In genomic region chr2:196041786-196042185, GRCh38 we compare ENCODE assay signal across 29 cellular contexts. TPM values are rescaled to one million over a fixed set of nuclear protein-coding genes. Genes with fewer than 3 reads are reported as not detected.
"Had no signal": no experiment of that assay in that cellular context is flagged by ENCODE, and none has a peak within 500 bp of the region (broad histone marks: within the 10 kb centered on the region; RNA-seq: fewer than 3 reads in every experiment).

No MANE protein-coding gene starts in this region.

- H3K4me1 Mint-ChIP-seq: activated CD4-positive, alpha-beta T cell treated with anti-CD3 and anti-CD28 coated beads for 36 hours; activated CD4-positive, alpha-beta T cell treated with anti-CD3 and anti-CD28 coated beads, Interleukin-2, amount 10 ng/mL, durations not matched to agents 7 days and 5 days; central memory CD8-positive, alpha-beta T cell; endodermal cell had no signal

- H3K4me2 ChIP-seq: hepatocyte had no signal

- H3K79me2 ChIP-seq: hepatocyte had no signal

- H3K4me3 ChIP-seq: coronary artery, dorsolateral prefrontal cortex, gastroesophageal sphincter, heart right ventricle, hepatocyte had no signal

- H2AFZ ChIP-seq: hepatocyte had no signal

- H3K27me3 ChIP-seq: brain microvascular endothelial cell, dorsolateral prefrontal cortex, gastroesophageal sphincter, heart right ventricle, hepatocyte had no signal

- DNase-seq: activated CD4-positive, alpha-beta memory T cell treated with anti-CD3 and anti-CD28 coated beads, Interleukin-2, amount 10 ng/mL, durations not matched to agents 7 days and 5 days; activated CD4-positive, alpha-beta T cell treated with anti-CD3 and anti-CD28 coated beads for 36 hours; activated CD4-positive, alpha-beta T cell treated with anti-CD3 and anti-CD28 coated beads, Interleukin-2, amount 10 ng/mL, durations not matched to agents 7 days and 5 days; activated CD4-positive, alpha-beta T cell treated with anti-CD3 and anti-CD28 coated beads, Interleukin-2, amount 50 U/mL, for 4 hours; activated CD4-positive, CD25-positive, alpha-beta regulatory T cell; activated CD4-positive, CD25-positive, alpha-beta regulatory T cell treated with anti-CD3 and anti-CD28 coated beads, Interleukin-2, amount 50 U/mL, for 72 hours; activated CD8-positive, alpha-beta memory T cell treated with anti-CD3 and anti-CD28 coated beads, Interleukin-2, amount 50 U/mL, for 48 hours; activated effector memory CD4-positive, alpha-beta T cell treated with Interleukin-2 at 50 U/mL for 16 hours; activated gamma-delta T cell treated with Interleukin-2 at 50 U/mL for 16 hours; activated naive CD4-positive, alpha-beta T cell treated with anti-CD3 and anti-CD28 coated beads, Interleukin-2, amount 50 U/mL, for 16 hours; activated naive CD4-positive, alpha-beta T cell treated with Interleukin-2 at 50 U/mL for 16 hours; activated T-cell treated with anti-CD3 and anti-CD28 coated beads for 4 hours; activated T-cell treated with anti-CD3 and anti-CD28 coated beads, Interleukin-2, amount 50 U/mL, for 24 hours; activated T-cell treated with anti-CD3 and anti-CD28 coated beads, Interleukin-2, amount 50 U/mL, for 72 hours; amniotic stem cell; anterior cingulate cortex; brain microvascular endothelial cell; dorsolateral prefrontal cortex; effector memory CD4-positive, alpha-beta T cell; endodermal cell; foreskin melanocyte; heart right ventricle; T-helper 2 cell had no signal

- H3K27ac Mint-ChIP-seq: activated CD4-positive, alpha-beta memory T cell treated with anti-CD3 and anti-CD28 coated beads, Interleukin-2, amount 10 ng/mL, durations not matched to agents 7 days and 5 days; activated CD4-positive, alpha-beta T cell treated with anti-CD3 and anti-CD28 coated beads for 36 hours; activated CD4-positive, alpha-beta T cell treated with anti-CD3 and anti-CD28 coated beads, Interleukin-2, amount 10 ng/mL, durations not matched to agents 7 days and 5 days; activated naive CD8-positive, alpha-beta T cell; activated T-cell treated with anti-CD3 and anti-CD28 coated beads, Interleukin-2, amount 50 U/mL, for 24 hours; activated T-cell treated with anti-CD3 and anti-CD28 coated beads, Interleukin-2, amount 50 U/mL, for 72 hours; dendritic cell treated with granulocyte-macrophage colony-stimulating factor and Interleukin-4, amounts not matched to agents 40 ng/mL and 50 ng/mL, for 4 days; endodermal cell had no signal

- H3K36me3 ChIP-seq: brain microvascular endothelial cell, heart right ventricle had no signal

- H3K4me3 Mint-ChIP-seq: activated CD4-positive, alpha-beta memory T cell treated with anti-CD3 and anti-CD28 coated beads, Interleukin-2, amount 10 ng/mL, durations not matched to agents 7 days and 5 days; activated CD4-positive, alpha-beta T cell treated with anti-CD3 and anti-CD28 coated beads for 36 hours; activated CD4-positive, alpha-beta T cell treated with anti-CD3 and anti-CD28 coated beads, Interleukin-2, amount 10 ng/mL, durations not matched to agents 7 days and 5 days; activated naive CD8-positive, alpha-beta T cell; activated T-cell treated with anti-CD3 and anti-CD28 coated beads, Interleukin-2, amount 50 U/mL, for 24 hours; activated T-cell treated with anti-CD3 and anti-CD28 coated beads, Interleukin-2, amount 50 U/mL, for 72 hours; central memory CD8-positive, alpha-beta T cell; dendritic cell treated with granulocyte-macrophage colony-stimulating factor and Interleukin-4, amounts not matched to agents 40 ng/mL and 50 ng/mL, for 4 days; endodermal cell had no signal

- H3K27me3 Mint-ChIP-seq: dendritic cell treated with granulocyte-macrophage colony-stimulating factor and Interleukin-4, amounts not matched to agents 40 ng/mL and 50 ng/mL, for 4 days had no signal

- H3K27ac ChIP-seq: brain microvascular endothelial cell, coronary artery, dorsolateral prefrontal cortex, gastroesophageal sphincter, heart right ventricle, hepatocyte had no signal

- H3K4me1 ChIP-seq: gastroesophageal sphincter, heart right ventricle had no signal

RNA-seq across cellular contexts. Expression of gene DNAH7, which starts 26.9 kb away (rescaled TPM):
- total RNA-seq: activated CD4-positive, alpha-beta memory T cell treated with anti-CD3 and anti-CD28 coated beads, Interleukin-2, amount 10 ng/mL, durations not matched to agents 7 days and 5 days; activated CD4-positive, alpha-beta T cell treated with anti-CD3 and anti-CD28 coated beads for 36 hours had no signal
